In the genomic region with DNA sequence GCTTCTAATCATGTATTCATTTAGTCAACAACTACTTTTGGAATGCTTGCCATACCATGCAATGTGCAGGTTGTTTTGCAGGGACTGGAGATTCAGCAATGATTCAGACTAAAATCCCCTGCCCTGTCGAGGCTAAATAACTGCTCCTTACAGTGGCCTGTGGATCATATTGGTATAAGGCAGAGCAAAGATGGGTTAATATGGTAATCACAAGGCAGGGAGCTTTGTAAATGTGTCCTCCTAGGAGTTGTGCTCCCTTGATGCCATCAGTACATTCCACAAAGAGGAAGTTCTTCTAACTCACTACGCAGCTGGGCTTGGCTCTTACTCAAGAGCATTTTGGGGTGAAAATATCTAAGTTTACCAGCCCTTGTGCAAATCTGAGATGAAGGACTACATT, we compare ENCODE assay signal across 8 cellular contexts. TPM values are rescaled to one million over a fixed set of nuclear protein-coding genes. Genes with fewer than 3 reads are reported as not detected.
DNase-seq lines count a peak whose midpoint lies in the region; ATAC-seq and TF ChIP-seq lines count a peak whose summit lies in the region.

No MANE protein-coding gene starts in this region.

- POLR2A ChIA-PET in activated B cell treated with CpG ODN at 0.5 μM for 24 hours (lab: Charles Lee) = interaction anchor here (0.5 to 2.7 kb wide), 5 partner anchors 26 to 113 kb away, joined by 3 to 17 read pairs (median 14); partner anchors contain the start of genes IFIT3, IFIT5 and LIPA

- H3K27ac Mint-ChIP-seq in activated B cell treated with CpG ODN at 0.5 μM for 24 hours = peak overlapping the region; percentile 98

- ATAC-seq in HG03159 (IDR thresholded peaks at IDR 0.05; ENCODE audit: unreplicated experiment) = peak; percentile 15
- peak; percentile 62 for ATAC-seq in activated B cell treated with CpG ODN at 0.5 μM for 24 hours (ENCODE audit: low read depth)
- peak; percentile 65 for ATAC-seq in gastroesophageal sphincter
- ATAC-seq in HG03196 (IDR thresholded peaks at IDR 0.05; ENCODE audit: unreplicated experiment) = no peak

- TF ChIP-seq EP300 in gastroesophageal sphincter (IDR thresholded peaks at IDR 0.05) = no peak

- H3K9me3 Mint-ChIP-seq in activated B cell treated with CpG ODN at 0.5 μM for 24 hours = peaks cover 4% of the 10 kb centered on the region

- peaks cover 51% of the 10 kb centered on the region for H3K4me1 Mint-ChIP-seq in activated B cell treated with CpG ODN at 0.5 μM for 24 hours

- peak overlapping the region; percentile 91 for H3K4me3 Mint-ChIP-seq in activated B cell treated with CpG ODN at 0.5 μM for 24 hours

- no peaks in the 10 kb centered on the region for H3K9me3 ChIP-seq in gastroesophageal sphincter

- H3K36me3 ChIP-seq in GM06990 (ENCODE audit: control insufficient read depth, insufficient read depth, low read length) (peaks cover 1% of the 10 kb centered on the region; the same call in 1 of the 2 replicates), gastroesophageal sphincter (peaks cover 0 to 6% of the 10 kb centered on the region in 2 donors)

- H3K27me3 Mint-ChIP-seq in activated B cell treated with CpG ODN at 0.5 μM for 24 hours = no peaks in the 10 kb centered on the region

- DNase-seq in GM06990 (ENCODE audit: extremely low read depth, insufficient read length) (no peak), activated B cell treated with CpG ODN at 0.5 μM for 24 hours (no peak), skeletal muscle cell (ENCODE audit: low read depth) (no peak), iPS-NIHi11 (ENCODE audit: low spot score) (no peak), KG1 (lab: John Stamatoyannopoulos, UW) (no peak)

- H3K27me3 ChIP-seq in GM06990 (replicated peaks; ENCODE audit: control insufficient read depth, insufficient read depth, low read length) (no peaks in the 10 kb centered on the region), gastroesophageal sphincter (no peaks in the 10 kb centered on the region)

- CTCF ChIA-PET in activated B cell treated with CpG ODN at 0.5 μM for 24 hours (lab: Charles Lee) = interaction anchor here (1.1 to 3.6 kb wide), 2 partner anchors 31 to 68 kb away, joined by 4 to 19 read pairs; no protein-coding TSS in a partner anchor

- TF ChIP-seq CTCF in GM06990 (IDR thresholded peaks at IDR 0.05; ENCODE audit: insufficient read depth, low read length, poor library complexity, severe bottlenecking) (no peak), activated B cell treated with CpG ODN at 0.5 μM for 24 hours (IDR thresholded peaks at IDR 0.05) (no peak), gastroesophageal sphincter (IDR thresholded peaks at IDR 0.05) (no peak)

- H3K36me3 Mint-ChIP-seq in activated B cell treated with CpG ODN at 0.5 μM for 24 hours (ENCODE audit: low read depth) = peaks cover 26% of the 10 kb centered on the region

- TF ChIP-seq POLR2A in gastroesophageal sphincter (IDR thresholded peaks at IDR 0.05) = no peak

- 0% methylated on average over 2 of the region's 2 CpGs; no CpG with 5 or more reads in 1 of the 2 donors for WGBS in gastroesophageal sphincter (ENCODE audit: low coverage in 1 of 2), 2 donors

- peaks cover 3 to 46% (median 14%) of the 10 kb centered on the region in 3 donors for H3K4me1 ChIP-seq in gastroesophageal sphincter

- H3K4me3 ChIP-seq in GM06990 (replicated peaks; ENCODE audit: low read depth, low read length) (peak overlapping the region; percentile 64), gastroesophageal sphincter (peak overlapping the region; percentile 55 to 78), skeletal muscle cell (ENCODE audit: low read depth, low read length) (peak overlapping the region; percentile 42)

- peak overlapping the region; percentile 81 to 93 (median 86) for H3K27ac ChIP-seq in gastroesophageal sphincter

- intact Hi-C loops in activated B cell treated with CpG ODN at 0.5 μM for 24 hours (cut with micrococcal nuclease) = loop anchor here (1.0 to 2.0 kb wide), 4 partner anchors 31 to 113 kb away; partner anchors contain the start of genes IFIT1, IFIT5 and LIPA

RNA-seq across cellular contexts. Expression of gene IFIT2, which starts 0.6 kb away (rescaled TPM):
- total RNA-seq in activated B cell treated with CpG ODN at 0.5 μM for 24 hours (4.9 and 5.7 TPM in 2 replicates), gastroesophageal sphincter (1 to 10 TPM; 3.2 to 5.3 (median 3.8) TPM)

RNA-seq across cellular contexts. Expression of gene IFIT3, which starts 26.6 kb away (rescaled TPM):
- total RNA-seq in activated B cell treated with CpG ODN at 0.5 μM for 24 hours (3.2 TPM in 2 replicates), gastroesophageal sphincter (10 to 100 TPM in 2 of 4 donors, 1 to 10 TPM in 2; 8.1 to 15.5 (median 11.9) TPM)

RNA-seq across cellular contexts. Expression of gene LIPA, which starts 49.7 kb away (rescaled TPM):
- 32.8 and 35.3 TPM in 2 replicates for total RNA-seq in activated B cell treated with CpG ODN at 0.5 μM for 24 hours
- total RNA-seq in gastroesophageal sphincter = 10 to 100 TPM; 15.7 to 46.0 (median 22.3) TPM
